In genomic region chr4:6123541-6123940, GRCh38 we compare ENCODE assay signal across 23 cellular contexts.
A peak's percentile ranks its signal among the peaks of the same experiment; 100 is the strongest.
DNase-seq lines count a peak whose midpoint lies in the region; ATAC-seq and TF ChIP-seq lines count a peak whose summit lies in the region.
"Had no signal": no experiment of that assay in that cellular context is flagged by ENCODE, and none has a peak within 500 bp of the region (broad histone marks: within the 10 kb centered on the region; RNA-seq: fewer than 3 reads in every experiment).

No MANE protein-coding gene starts in this region.

- no peak; the same call in 2 of the 3 replicates for ATAC-seq in DND-41 (ENCODE audit: insufficient read depth, low read depth)
- ATAC-seq in central memory CD8-positive, alpha-beta T cell (replicated peaks; ENCODE audit: extremely low read depth, poor library complexity, severe bottlenecking) = no peak
- no peak for ATAC-seq in HG03460 (IDR thresholded peaks at IDR 0.05; ENCODE audit: unreplicated experiment)

- no peak overlapping the region for H4K5ac ChIP-seq in mesendoderm (ENCODE audit: low read length)

- no peak overlapping the region for H2BK5ac ChIP-seq in mesendoderm (ENCODE audit: low read length)

- H3K27me3 ChIP-seq in DND-41 (ENCODE audit: insufficient read depth, low read length, poor library complexity) (no peaks in the 10 kb centered on the region), mesendoderm (ENCODE audit: insufficient read depth, low read length, poor library complexity) (no peaks in the 10 kb centered on the region)
- H3K27me3 ChIP-seq: BLaER1, MG63, SJSA1 had no signal

- H2AK5ac ChIP-seq in mesendoderm (ENCODE audit: low read length) = no peak overlapping the region

- H3K9ac ChIP-seq in DND-41 (ENCODE audit: low read depth, low read length) (no peak overlapping the region), mesendoderm (ENCODE audit: low read length) (no peak overlapping the region)
- H3K9ac ChIP-seq: BLaER1, GM23248 had no signal

- H3K36me3 ChIP-seq in DND-41 (ENCODE audit: insufficient read depth, low read length) (no peaks in the 10 kb centered on the region), mesendoderm (ENCODE audit: control insufficient read depth, insufficient read depth, low read length) (no peaks in the 10 kb centered on the region)
- H3K36me3 ChIP-seq: BLaER1, MG63, SJSA1 had no signal

- peak overlapping the region; percentile 14 for H3K27ac Mint-ChIP-seq in T-helper 2 cell treated with Interferon-gamma antibody and Interleukin-4, amounts not matched to agents 5 μg/mL and 100 μg/mL, for 36 hours
- peak overlapping the region; percentile 65 for H3K27ac Mint-ChIP-seq in central memory CD8-positive, alpha-beta T cell (ENCODE audit: low read depth)
- H3K27ac Mint-ChIP-seq: CD4-positive, alpha-beta T cell had no signal

- no peak overlapping the region for H2AFZ ChIP-seq in DND-41 (ENCODE audit: low read depth, low read length)
- H2AFZ ChIP-seq: GM23248 had no signal

- no peak overlapping the region for H3K23ac ChIP-seq in mesendoderm (ENCODE audit: low read length)

- H3K4me1 ChIP-seq in DND-41 (ENCODE audit: insufficient read depth, low read length) (no peaks in the 10 kb centered on the region), mesendoderm (ENCODE audit: control insufficient read depth, low read depth, low read length) (no peaks in the 10 kb centered on the region)
- H3K4me1 ChIP-seq: BLaER1, Caco-2, SJSA1 had no signal

- H3K27ac ChIP-seq in DND-41 (ENCODE audit: low read length) (no peak overlapping the region), mesendoderm (ENCODE audit: low read depth, low read length) (no peak overlapping the region)
- H3K27ac ChIP-seq: 22Rv1, BLaER1, GM23248, SJSA1 had no signal

- no peaks in the 10 kb centered on the region for H3K9me3 ChIP-seq in DND-41 (ENCODE audit: insufficient read depth, low read length, severe bottlenecking)
- H3K9me3 ChIP-seq: BLaER1, Caco-2, MG63, SJSA1 had no signal

- no peak overlapping the region for H3K4ac ChIP-seq in mesendoderm (ENCODE audit: low read depth, low read length)

- no peaks in the 10 kb centered on the region for H3K79me2 ChIP-seq in DND-41 (ENCODE audit: insufficient read depth, low read length)
- no peaks in the 10 kb centered on the region for H3K79me2 ChIP-seq in mesendoderm (ENCODE audit: control insufficient read depth, insufficient read depth, low read length)

- H3K79me1 ChIP-seq in mesendoderm (ENCODE audit: low read length) = peaks cover 4% of the 10 kb centered on the region

- H3K56ac ChIP-seq in mesendoderm (ENCODE audit: low read length) = peak overlapping the region; percentile 28

- no peak overlapping the region for H3K4me2 ChIP-seq in DND-41 (ENCODE audit: insufficient read depth, low read length)
- no peak overlapping the region for H3K4me2 ChIP-seq in mesendoderm (ENCODE audit: low read length)
- H3K4me2 ChIP-seq: BLaER1 had no signal

- H4K8ac ChIP-seq in mesendoderm (ENCODE audit: low read depth, low read length) = no peak overlapping the region

- no peak overlapping the region for H3K4me3 Mint-ChIP-seq in T-helper 2 cell treated with Interferon-gamma antibody and Interleukin-4, amounts not matched to agents 5 μg/mL and 100 μg/mL, for 36 hours
- H3K4me3 Mint-ChIP-seq in central memory CD8-positive, alpha-beta T cell = no peak overlapping the region
- H3K4me3 Mint-ChIP-seq: CD4-positive, alpha-beta T cell had no signal

- TF ChIP-seq CTCF in DND-41 (IDR thresholded peaks at IDR 0.05; ENCODE audit: borderline replicate concordance, extremely low read depth, low read length, poor library complexity, severe bottlenecking) = peak; percentile 12

- WGBS in mesendoderm (ENCODE audit: extremely low coverage, insufficient coverage, low lambda C conversion rate) = no CpG with 5 or more reads among the region's 2 CpGs

- peaks cover 6% of the 10 kb centered on the region for H3K4me1 Mint-ChIP-seq in T-helper 2 cell treated with Interferon-gamma antibody and Interleukin-4, amounts not matched to agents 5 μg/mL and 100 μg/mL, for 36 hours (ENCODE audit: low read depth)
- peaks cover 6% of the 10 kb centered on the region for H3K4me1 Mint-ChIP-seq in central memory CD8-positive, alpha-beta T cell

- no peak for DNase-seq in T-helper 2 cell treated with Interferon-gamma antibody and Interleukin-4, amounts not matched to agents 5 μg/mL and 100 μg/mL, for 36 hours (ENCODE audit: low spot score)
- no peak for DNase-seq in T-helper 2 cell
- no peak for DNase-seq in DND-41
- DNase-seq in central memory CD8-positive, alpha-beta T cell (ENCODE audit: low spot score in 2 of 2) = no peak
- no peak for DNase-seq in mesendoderm
- DNase-seq in stimulated activated CD4-positive, alpha-beta T cell treated with anti-CD3 and anti-CD28 coated beads, Interleukin-12 subunit alpha, Interleukin-12 subunit beta, amount 100 ng/mL, for 4 hours = no peak
- no peak for DNase-seq in stimulated activated CD4-positive, alpha-beta T cell treated with anti-CD3 and anti-CD28 coated beads, Interleukin-4, amount 100 ng/mL, for 1 hour
- DNase-seq: ACHN, Caco-2, DMS 273 treated with DMSO at 0.1 percent for 48 hours, GM23248, Kasumi-1, MG63, NCI-H1417 treated with DMSO at 0.1 percent for 48 hours, NCI-H187, NCI-H446, NCI-H526, OCI-M1 had no signal

- no peak overlapping the region for H3K18ac ChIP-seq in mesendoderm (ENCODE audit: low read length)

- H2BK120ac ChIP-seq in mesendoderm (ENCODE audit: low read depth, low read length) = no peak overlapping the region

- no peak overlapping the region for H3K4me3 ChIP-seq in DND-41 (ENCODE audit: low read depth in 1 of 2, low read length in 2 of 2)
- no peak overlapping the region for H3K4me3 ChIP-seq in mesendoderm (ENCODE audit: low read length)
- H3K4me3 ChIP-seq: BLaER1, GM23248, MG63, SJSA1 had no signal

- peaks cover 2% of the 10 kb centered on the region for H3K27me3 Mint-ChIP-seq in T-helper 2 cell treated with Interferon-gamma antibody and Interleukin-4, amounts not matched to agents 5 μg/mL and 100 μg/mL, for 36 hours (ENCODE audit: low read depth)
- no peaks in the 10 kb centered on the region for H3K27me3 Mint-ChIP-seq in central memory CD8-positive, alpha-beta T cell
- H3K27me3 Mint-ChIP-seq: CD4-positive, alpha-beta T cell had no signal

- no peak overlapping the region for H2BK15ac ChIP-seq in mesendoderm (replicated peaks; ENCODE audit: low read depth)

- H3K36me3 Mint-ChIP-seq in T-helper 2 cell treated with Interferon-gamma antibody and Interleukin-4, amounts not matched to agents 5 μg/mL and 100 μg/mL, for 36 hours (ENCODE audit: low read depth) = no peaks in the 10 kb centered on the region
- H3K36me3 Mint-ChIP-seq in central memory CD8-positive, alpha-beta T cell (ENCODE audit: insufficient read depth) = peaks cover 4% of the 10 kb centered on the region

- no peaks in the 10 kb centered on the region; the same call in 1 of the 2 replicates for H4K20me1 ChIP-seq in DND-41 (ENCODE audit: insufficient read depth, low read length)
- H4K20me1 ChIP-seq: BLaER1 had no signal

- H3K9me3 Mint-ChIP-seq in T-helper 2 cell treated with Interferon-gamma antibody and Interleukin-4, amounts not matched to agents 5 μg/mL and 100 μg/mL, for 36 hours = no peaks in the 10 kb centered on the region
- H3K9me3 Mint-ChIP-seq in central memory CD8-positive, alpha-beta T cell = no peaks in the 10 kb centered on the region
- H3K9me3 Mint-ChIP-seq: CD4-positive, alpha-beta T cell had no signal
